Comparison of ENCODE assay signal across 26 cellular contexts in the genomic region with DNA sequence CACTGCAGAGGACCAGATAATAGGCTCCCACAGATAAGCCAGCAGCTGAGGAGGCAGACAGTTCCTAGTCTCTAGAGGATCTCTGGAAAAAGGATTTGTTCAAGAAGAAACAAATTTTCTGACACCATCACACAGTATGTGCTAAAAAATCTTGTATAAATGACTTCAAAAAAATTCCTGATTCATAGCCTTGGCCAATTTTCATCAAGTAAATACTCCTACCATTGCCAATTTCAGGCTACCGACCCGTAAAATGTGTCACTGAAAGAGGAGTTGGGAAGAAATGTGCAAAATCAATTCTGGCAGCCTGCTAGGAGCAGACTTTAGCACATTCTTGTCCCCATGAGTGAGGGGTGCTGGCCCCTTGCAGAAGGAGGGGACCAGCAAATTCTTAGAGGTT.
"Had no signal": no experiment of that assay in that cellular context is flagged by ENCODE, and none has a peak within 500 bp of the region (broad histone marks: within the 10 kb centered on the region; RNA-seq: fewer than 3 reads in every experiment).

No MANE protein-coding gene starts in this region.

- H3K36me3 Mint-ChIP-seq: activated naive CD4-positive, alpha-beta T cell treated with anti-CD3 and anti-CD28 coated beads, Interleukin-2, amount 10 ng/mL, durations not matched to agents 7 days and 5 days; naive thymus-derived CD8-positive, alpha-beta T cell had no signal

- H3K27me3 ChIP-seq: ascending aorta, breast epithelium, foreskin keratinocyte, left lung, thyroid gland, uterus had no signal

- DNase-seq: activated CD4-positive, alpha-beta T cell treated with anti-CD3 and anti-CD28 coated beads, Interleukin-2, amount 50 U/mL, for 1 hour; activated CD4-positive, CD25-positive, alpha-beta regulatory T cell treated with anti-CD3 and anti-CD28 coated beads, Interleukin-2, amount 50 U/mL, for 72 hours; activated CD8-positive, alpha-beta memory T cell treated with anti-CD3 and anti-CD28 coated beads for 24 hours; activated CD8-positive, alpha-beta memory T cell treated with anti-CD3 and anti-CD28 coated beads, Interleukin-2, amount 50 U/mL, for 48 hours; activated effector memory CD4-positive, alpha-beta T cell treated with Interleukin-2 at 50 U/mL for 16 hours; activated naive CD4-positive, alpha-beta T cell treated with anti-CD3 and anti-CD28 coated beads, Interleukin-2, amount 10 ng/mL, durations not matched to agents 7 days and 5 days; activated naive CD8-positive, alpha-beta T cell treated with anti-CD3 and anti-CD28 coated beads, Interleukin-2, amount 50 U/mL, for 24 hours; activated T-cell treated with anti-CD3 and anti-CD28 coated beads, Interleukin-2, amount 50 U/mL, for 48 hours; effector CD4-positive, alpha-beta T cell; foreskin keratinocyte; hypothalamus; left lung; mammary epithelial cell; naive thymus-derived CD8-positive, alpha-beta T cell; posterior cingulate gyrus; stimulated activated CD4-positive, alpha-beta T cell treated with anti-CD3 and anti-CD28 coated beads, Interleukin-12 subunit alpha, Interleukin-12 subunit beta, amount 100 ng/mL, for 4 hours; stimulated activated CD4-positive, alpha-beta T cell treated with anti-CD3 and anti-CD28 coated beads, Interleukin-1b, Interleukin-23, amount 100 ng/mL, for 48 hours; stimulated activated CD8-positive, alpha-beta memory T cell treated with anti-CD3 and anti-CD28 coated beads, Interleukin-4, amount 100 ng/mL, for 48 hours; stimulated activated naive CD4-positive, alpha-beta T cell; T-helper 17 cell; thyroid gland; uterus had no signal

- H3K4me3 ChIP-seq: ascending aorta, breast epithelium, left lung, thyroid gland, uterus had no signal

- H3K9me3 ChIP-seq: ascending aorta, breast epithelium, left lung, thyroid gland, uterus had no signal

- H3K27ac ChIP-seq: breast epithelium, foreskin keratinocyte, left lung, thyroid gland, uterus, VCaP had no signal

- H3K4me1 Mint-ChIP-seq: naive thymus-derived CD8-positive, alpha-beta T cell had no signal

- H3K27ac Mint-ChIP-seq: activated naive CD4-positive, alpha-beta T cell treated with anti-CD3 and anti-CD28 coated beads, Interleukin-2, amount 10 ng/mL, durations not matched to agents 7 days and 5 days; activated naive CD8-positive, alpha-beta T cell treated with anti-CD3 and anti-CD28 coated beads, Interleukin-2, amount 50 U/mL, for 24 hours; naive thymus-derived CD8-positive, alpha-beta T cell; T-helper 17 cell had no signal

- H3K36me3 ChIP-seq: ascending aorta, breast epithelium, left lung, thyroid gland, uterus had no signal

- H3K4me1 ChIP-seq: breast epithelium, foreskin keratinocyte, left lung, thyroid gland, uterus had no signal

- H3K4me3 Mint-ChIP-seq: activated naive CD4-positive, alpha-beta T cell treated with anti-CD3 and anti-CD28 coated beads, Interleukin-2, amount 10 ng/mL, durations not matched to agents 7 days and 5 days; activated naive CD8-positive, alpha-beta T cell treated with anti-CD3 and anti-CD28 coated beads, Interleukin-2, amount 50 U/mL, for 24 hours; naive thymus-derived CD8-positive, alpha-beta T cell; T-helper 17 cell had no signal

- ATAC-seq: activated naive CD8-positive, alpha-beta T cell treated with anti-CD3 and anti-CD28 coated beads, Interleukin-2, amount 50 U/mL, for 24 hours; esophagus mucosa; foreskin keratinocyte; left lung; naive thymus-derived CD8-positive, alpha-beta T cell; T-helper 17 cell had no signal
